In genomic region chr16:1014771-1015495, GRCh38 we compare ENCODE assay signal across 1 cellular context.
TF ChIP-seq lines count a peak whose summit lies in the region.

No MANE protein-coding gene starts in this region.

TF ChIP-seq in H1, 55 proteins besides CTCF, POLR2A, EP300 and RAD21:
- TF ChIP-seq TEAD4 (IDR thresholded peaks at IDR 0.05; ENCODE audit: low read depth, low read length): no peak
- no peak for TF ChIP-seq RBBP5 (IDR thresholded peaks at IDR 0.05; ENCODE audit: borderline replicate concordance, low read depth, low read length)
- no peak for TF ChIP-seq EZH2 (IDR thresholded peaks at IDR 0.05; ENCODE audit: low read depth, low read length, severe bottlenecking)
- no peak for TF ChIP-seq SRF (IDR thresholded peaks at IDR 0.05; ENCODE audit: low read depth, low read length)
